27 cellular contexts compared by ENCODE assay signal in the genomic region with DNA sequence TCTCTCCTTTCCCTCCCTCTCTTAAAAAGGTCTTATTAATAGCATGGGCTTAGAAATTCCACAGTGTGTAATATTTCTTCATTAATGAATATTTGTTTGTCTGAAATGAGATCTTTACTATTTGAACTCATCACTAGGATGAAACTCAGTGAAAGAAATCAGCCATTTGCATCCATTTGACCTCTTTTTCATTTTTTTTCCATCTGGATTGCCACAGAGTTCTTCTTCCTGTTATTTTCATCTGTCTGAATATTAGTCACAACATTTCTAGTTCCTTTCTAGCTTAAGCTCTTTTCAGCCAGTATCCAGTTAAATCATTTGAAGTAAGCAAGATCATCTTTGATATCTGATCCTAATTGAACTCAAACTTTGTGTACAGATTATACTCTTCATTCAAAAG.
DNase-seq lines count a peak whose midpoint lies in the region; ATAC-seq and TF ChIP-seq lines count a peak whose summit lies in the region.
"Had no signal": no experiment of that assay in that cellular context is flagged by ENCODE, and none has a peak within 500 bp of the region (broad histone marks: within the 10 kb centered on the region; RNA-seq: fewer than 3 reads in every experiment).

No MANE protein-coding gene starts in this region.

- TF ChIP-seq CTCF in nephron (IDR thresholded peaks at IDR 0.05; ENCODE audit: unreplicated experiment in 3 of 3) (no peak), tibial artery (IDR thresholded peaks at IDR 0.05) (no peak), vagina (IDR thresholded peaks at IDR 0.05) (no peak), tibial nerve (IDR thresholded peaks at IDR 0.05) (no peak)
- no peak for TF ChIP-seq CTCF in CD4-positive, alpha-beta T cell (IDR thresholded peaks at IDR 0.05)

- H3K9me3 ChIP-seq in adipocyte (ENCODE audit: control insufficient read depth, low read length) = no peaks in the 10 kb centered on the region
- H3K9me3 ChIP-seq in tibial artery = peaks cover 0 to 2% (median 0%) of the 10 kb centered on the region in 3 donors
- no peaks in the 10 kb centered on the region for H3K9me3 ChIP-seq in vagina
- no peaks in the 10 kb centered on the region for H3K9me3 ChIP-seq in CD4-positive, alpha-beta T cell (ENCODE audit: control insufficient read depth, low read length)
- no peaks in the 10 kb centered on the region for H3K9me3 ChIP-seq in tibial nerve
- H3K9me3 ChIP-seq: heart left ventricle, ovary, transverse colon had no signal

- H3K4me3 ChIP-seq in adipocyte (ENCODE audit: low read length) (peak overlapping the region; percentile 63), tibial artery (no peak overlapping the region), vagina (no peak overlapping the region), tibial nerve (no peak overlapping the region)
- H3K4me3 ChIP-seq: heart left ventricle, ovary, transverse colon had no signal

- H3K9me3 Mint-ChIP-seq in nephron = no peaks in the 10 kb centered on the region
- peaks cover 2% of the 10 kb centered on the region for H3K9me3 Mint-ChIP-seq in CD4-positive, alpha-beta T cell
- H3K9me3 Mint-ChIP-seq: activated B cell treated with CpG ODN at 0.5 μM for 24 hours; activated naive CD8-positive, alpha-beta T cell treated with anti-CD3 and anti-CD28 coated beads, Interleukin-2, amount 10 ng/mL, durations not matched to agents 7 days and 5 days; CD8-positive, alpha-beta T cell; HFFc6 had no signal

- CTCF ChIA-PET in CD4-positive, alpha-beta T cell (lab: Charles Lee) = no interaction called here

- peak overlapping the region; percentile 58 for H3K9ac ChIP-seq in adipocyte (ENCODE audit: low read length)
- H3K9ac ChIP-seq: KMS-11 had no signal

- H3K4me1 Mint-ChIP-seq in nephron = peaks cover 44% of the 10 kb centered on the region
- no peaks in the 10 kb centered on the region for H3K4me1 Mint-ChIP-seq in CD4-positive, alpha-beta T cell (ENCODE audit: low read depth)
- H3K4me1 Mint-ChIP-seq: activated B cell treated with CpG ODN at 0.5 μM for 24 hours; activated naive CD8-positive, alpha-beta T cell treated with anti-CD3 and anti-CD28 coated beads, Interleukin-2, amount 10 ng/mL, durations not matched to agents 7 days and 5 days; naive thymus-derived CD8-positive, alpha-beta T cell had no signal

- H3K27ac Mint-ChIP-seq in nephron = peak overlapping the region; percentile 79 to 92 (median 80)
- H3K27ac Mint-ChIP-seq in CD4-positive, alpha-beta T cell = no peak overlapping the region
- H3K27ac Mint-ChIP-seq: activated B cell treated with CpG ODN at 0.5 μM for 24 hours; activated naive CD8-positive, alpha-beta T cell treated with anti-CD3 and anti-CD28 coated beads, Interleukin-2, amount 10 ng/mL, durations not matched to agents 7 days and 5 days; CD8-positive, alpha-beta T cell; HFFc6; naive thymus-derived CD8-positive, alpha-beta T cell had no signal

- peaks cover 4% of the 10 kb centered on the region for H3K27me3 Mint-ChIP-seq in nephron (ENCODE audit: low read depth)
- H3K27me3 Mint-ChIP-seq in CD4-positive, alpha-beta T cell = no peaks in the 10 kb centered on the region
- H3K27me3 Mint-ChIP-seq: activated B cell treated with CpG ODN at 0.5 μM for 24 hours; activated naive CD8-positive, alpha-beta T cell treated with anti-CD3 and anti-CD28 coated beads, Interleukin-2, amount 10 ng/mL, durations not matched to agents 7 days and 5 days had no signal

- TF ChIP-seq EP300 in tibial nerve (IDR thresholded peaks at IDR 0.05) = no peak

- no peak for ATAC-seq in CD4-positive, alpha-beta T cell (ENCODE audit: poor library complexity)
- ATAC-seq: CD8-positive, alpha-beta T cell; heart left ventricle; left colon; naive thymus-derived CD8-positive, alpha-beta T cell had no signal

- no peaks in the 10 kb centered on the region for H3K36me3 Mint-ChIP-seq in nephron (ENCODE audit: low read depth)
- no peaks in the 10 kb centered on the region for H3K36me3 Mint-ChIP-seq in CD4-positive, alpha-beta T cell (ENCODE audit: low read depth)
- H3K36me3 Mint-ChIP-seq: activated naive CD8-positive, alpha-beta T cell treated with anti-CD3 and anti-CD28 coated beads, Interleukin-2, amount 10 ng/mL, durations not matched to agents 7 days and 5 days; CD8-positive, alpha-beta T cell; naive thymus-derived CD8-positive, alpha-beta T cell had no signal

- H3K36me3 ChIP-seq in adipocyte (ENCODE audit: control insufficient read depth, insufficient read depth, low read length, severe bottlenecking) (no peaks in the 10 kb centered on the region), tibial artery (no peaks in the 10 kb centered on the region), vagina (no peaks in the 10 kb centered on the region), tibial nerve (no peaks in the 10 kb centered on the region)
- H3K36me3 ChIP-seq: heart left ventricle, ovary, transverse colon had no signal

- H3K4me1 ChIP-seq in adipocyte (ENCODE audit: control insufficient read depth, insufficient read depth, low read length) (peaks cover 7% of the 10 kb centered on the region), tibial artery (peaks cover 0 to 38% (median 2%) of the 10 kb centered on the region in 4 donors), vagina (no peaks in the 10 kb centered on the region), tibial nerve (peaks cover 0 to 16% (median 0%) of the 10 kb centered on the region in 4 donors)
- H3K4me1 ChIP-seq: transverse colon had no signal

- peak overlapping the region in 1 of 3 experiments; percentile 17 for H3K4me3 Mint-ChIP-seq in nephron
- no peak overlapping the region for H3K4me3 Mint-ChIP-seq in CD4-positive, alpha-beta T cell
- H3K4me3 Mint-ChIP-seq: activated B cell treated with CpG ODN at 0.5 μM for 24 hours; activated naive CD8-positive, alpha-beta T cell treated with anti-CD3 and anti-CD28 coated beads, Interleukin-2, amount 10 ng/mL, durations not matched to agents 7 days and 5 days; CD8-positive, alpha-beta T cell; HFFc6; naive thymus-derived CD8-positive, alpha-beta T cell had no signal

- intact Hi-C loops in tibial artery (cut with DNase I; ENCODE audit: low total_unique reads) = no loop called here
- intact Hi-C loops in vagina (cut with DNase I) = no loop called here
- intact Hi-C loops in CD4-positive, alpha-beta T cell (cut with DNase I, micrococcal nuclease) = no loop called here

- DNase-seq in adipocyte (ENCODE audit: low read depth) (peak; percentile 31), fibroblast of peridontal ligament (ENCODE audit: extremely low read depth) (peak; percentile 16), tibial artery (no peak), vagina (ENCODE audit: extremely low spot score in 2 of 2) (no peak), tibial nerve (ENCODE audit: low spot score in 2 of 2) (no peak), NCI-H510A (lab: John Stamatoyannopoulos, UW) (no peak)
- DNase-seq in CD4-positive, alpha-beta T cell = no peak
- DNase-seq: activated B cell treated with CpG ODN at 0.5 μM for 24 hours; activated effector memory CD4-positive, alpha-beta T cell treated with anti-CD3 and anti-CD28 coated beads, Interleukin-2, amount 50 U/mL, for 16 hours; activated naive CD8-positive, alpha-beta T cell treated with anti-CD3 and anti-CD28 coated beads, Interleukin-2, amount 10 ng/mL, durations not matched to agents 7 days and 5 days; CD8-positive, alpha-beta T cell; heart left ventricle; HFFc6; left colon; naive thymus-derived CD8-positive, alpha-beta T cell; NCI-H146; NCI-H510A treated with DMSO at 0.1 percent for 48 hours; NK-92 treated with Interleukin-12 subunit alpha and Interleukin-12 subunit beta, amount 100 ng/mL, for 24 hours; ovary; retina; SHP77; stimulated activated CD4-positive, alpha-beta T cell treated with anti-CD3 and anti-CD28 coated beads, Interleukin-12 subunit alpha, Interleukin-12 subunit beta, amount 100 ng/mL, for 4 hours; stimulated activated CD4-positive, alpha-beta T cell treated with anti-CD3 and anti-CD28 coated beads, Interleukin-4, amount 100 ng/mL, for 4 hours; stimulated activated naive CD4-positive, alpha-beta T cell treated with Interleukin-2 at 50 U/mL for 16 hours; transverse colon had no signal

- no peak for TF ChIP-seq POLR2A in vagina (IDR thresholded peaks at IDR 0.05)
- no peak for TF ChIP-seq POLR2A in tibial nerve (IDR thresholded peaks at IDR 0.05)

- H3K27ac ChIP-seq in tibial artery (peak overlapping the region; percentile 71 to 79), vagina (no peak overlapping the region), tibial nerve (peak overlapping the region in 2 of 4 donors; percentile 34 to 70)
- no peak overlapping the region for H3K27ac ChIP-seq in CD4-positive, alpha-beta T cell (ENCODE audit: low read depth, low read length)
- H3K27ac ChIP-seq: KMS-11, ovary, transverse colon had no signal

- POLR2A ChIA-PET in CD4-positive, alpha-beta T cell (lab: Charles Lee) = no interaction called here

- H3K27me3 ChIP-seq in adipocyte (replicated peaks; ENCODE audit: control insufficient read depth, insufficient read depth, low read length) = peaks cover 11% of the 10 kb centered on the region
- H3K27me3 ChIP-seq in tibial artery = no peaks in the 10 kb centered on the region
- no peaks in the 10 kb centered on the region for H3K27me3 ChIP-seq in vagina
- no peaks in the 10 kb centered on the region for H3K27me3 ChIP-seq in CD4-positive, alpha-beta T cell (ENCODE audit: control insufficient read depth, insufficient read depth, low read length)
- peaks cover 0 to 35% of the 10 kb centered on the region in 2 donors for H3K27me3 ChIP-seq in tibial nerve
- H3K27me3 ChIP-seq: ovary, transverse colon had no signal

Comparison
In these comparisons a context has a peak if more than half of its experiments do, and no peak if none do; other contexts are left out.
1. DNase-seq: peak in adipocyte (single experiment) and fibroblast of peridontal ligament (single experiment); none in tibial artery (0 of 2), vagina (0 of 2), CD4-positive, alpha-beta T cell (0 of 10), tibial nerve (0 of 2) and NCI-H510A (single experiment).
2. H3K27ac ChIP-seq: peak in tibial artery (2 of 2); none in vagina (single experiment) and CD4-positive, alpha-beta T cell (single experiment).